ENCODE assay signal across 1 cellular context in the genomic region with DNA sequence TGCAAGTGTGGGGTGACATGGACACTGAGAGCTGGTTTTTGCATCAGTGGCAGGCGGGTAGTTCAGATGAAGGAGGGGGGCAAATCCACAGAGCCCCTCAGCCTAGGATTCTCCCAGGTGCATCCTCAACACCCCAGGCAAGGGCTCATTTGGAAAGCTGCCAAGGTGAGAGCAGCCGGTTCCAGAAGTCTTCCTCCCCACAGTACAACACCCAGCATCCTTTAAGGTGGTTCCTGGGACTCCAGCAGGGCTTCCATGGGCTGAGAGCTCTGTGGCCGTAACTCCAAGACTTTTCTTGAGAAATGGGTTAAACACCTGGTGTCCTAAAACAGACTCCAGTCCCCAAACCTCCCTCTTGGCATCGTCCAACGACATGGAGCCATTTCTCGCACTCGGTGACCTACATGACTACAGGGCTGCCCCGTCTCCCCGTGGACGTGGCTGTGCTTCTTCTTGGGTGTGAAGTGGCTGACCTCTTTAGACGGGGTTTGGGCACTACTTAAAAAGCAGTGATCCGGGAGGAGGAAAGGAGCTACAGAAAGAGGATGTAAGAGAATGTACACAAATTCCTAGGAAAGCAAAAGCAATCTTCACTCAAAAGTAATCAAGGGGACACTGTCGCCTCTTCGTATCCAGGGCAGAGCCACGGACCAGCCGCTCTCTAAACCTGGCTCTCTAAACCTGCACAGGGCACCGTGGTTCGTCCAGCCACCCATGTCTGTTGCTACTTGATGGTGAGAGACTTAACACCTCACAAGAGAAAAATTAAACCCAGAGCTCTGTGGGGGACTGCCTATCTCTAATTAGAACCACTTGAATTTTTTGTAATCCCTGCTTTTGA.
TF ChIP-seq lines count a peak whose summit lies in the region.

No MANE protein-coding gene starts in this region.

TF ChIP-seq in GM23338, 12 proteins besides CTCF, POLR2A, EP300 and RAD21 (continued from another document):
- TF ChIP-seq ZNF462 (CRISPR knock-in tag; IDR thresholded peaks at IDR 0.05): no peak
- TF ChIP-seq ZNF331 (CRISPR knock-in tag; IDR thresholded peaks at IDR 0.05; ENCODE audit: low read depth): no peak
- no peak for TF ChIP-seq EZH2phosphoT487 (IDR thresholded peaks at IDR 0.05; ENCODE audit: unreplicated experiment)
- TF ChIP-seq CREB1 (CRISPR knock-in tag; IDR thresholded peaks at IDR 0.05; ENCODE audit: low read depth): no peak
- TF ChIP-seq REST (IDR thresholded peaks at IDR 0.05; ENCODE audit: unreplicated experiment): no peak
- TF ChIP-seq POLR2AphosphoS5 (IDR thresholded peaks at IDR 0.05; ENCODE audit: low read depth): no peak
TF ChIP-seq in GM23338: peak in this region for 0.
